ENCODE assay signal across 8 cellular contexts in genomic region chr18:23502516-23503037, GRCh38. TPM values are rescaled to one million over a fixed set of nuclear protein-coding genes. Genes with fewer than 3 reads are reported as not detected.
DNase-seq lines count a peak whose midpoint lies in the region; ATAC-seq and TF ChIP-seq lines count a peak whose summit lies in the region.

No MANE protein-coding gene starts in this region.

- H3K4me3 ChIP-seq in GM08714 (ENCODE audit: low read length): peak overlapping the region; percentile 58
- peak overlapping the region; percentile 96 for H3K4me3 ChIP-seq in OCI-LY7 (ENCODE audit: low read depth, low read length, poor library complexity, severe bottlenecking)
- peak overlapping the region; percentile 59 for H3K4me3 ChIP-seq in epithelial cell of proximal tubule (ENCODE audit: low read depth, low read length)
- H3K4me3 ChIP-seq in parathyroid adenoma (ENCODE audit: low read depth, low read length): peak overlapping the region; percentile 91

- no peak overlapping the region for H3K9ac ChIP-seq in parathyroid adenoma

- POLR2A ChIA-PET in OCI-LY7 (lab: Charles Lee): interaction anchor here (2.6 kb wide), 1 partner anchor 15 kb away, joined by 9 read pairs; no protein-coding TSS in a partner anchor

- H3K4me2 ChIP-seq in OCI-LY7 (ENCODE audit: low read length) (peak overlapping the region; percentile 84), parathyroid adenoma (ENCODE audit: low read length) (peak overlapping the region; percentile 88)

- no peak for ATAC-seq in GM19397 (IDR thresholded peaks at IDR 0.05; ENCODE audit: unreplicated experiment)

- no peaks in the 10 kb centered on the region for H3K9me3 ChIP-seq in OCI-LY7 (ENCODE audit: low read length)
- no peaks in the 10 kb centered on the region for H3K9me3 ChIP-seq in parathyroid adenoma (ENCODE audit: control insufficient read depth, low read length)

- BruUV-seq in OCI-LY7 (replicated peaks; lab: Mats Ljungman, UMichigan): TSS peak; percentile 95

- CTCF ChIA-PET in OCI-LY7 (lab: Charles Lee; ENCODE audit: unreplicated experiment): interaction anchor here (1.1 kb wide), 1 partner anchor 14 kb away, joined by 6 read pairs; no protein-coding TSS in a partner anchor

- peaks cover 19% of the 10 kb centered on the region; the same call in 1 of the 2 replicates for H3K79me2 ChIP-seq in OCI-LY7 (ENCODE audit: insufficient read depth, low read depth, low read length)
- H3K79me2 ChIP-seq in parathyroid adenoma: peaks cover 6% of the 10 kb centered on the region

- peaks cover 48% of the 10 kb centered on the region for H3K4me1 ChIP-seq in OCI-LY7 (ENCODE audit: insufficient read depth, low read length, poor library complexity, severe bottlenecking)
- H3K4me1 ChIP-seq in parathyroid adenoma: peaks cover 4% of the 10 kb centered on the region

- H4K20me1 ChIP-seq in OCI-LY7 (ENCODE audit: insufficient read depth, low read length): 0 out of 2 replicates have a peak, but pooled peaks cover 9% of the 10 kb centered on the region

- intact Hi-C loops in OCI-LY7 (cut with micrococcal nuclease; ENCODE audit: unreplicated experiment): loop anchor here (1.0 to 10.0 kb wide), 8 partner anchors 80 to 708 kb away; partner anchors contain the start of genes CABLES1, NPC1, RBBP8 and TTC39C
- intact Hi-C loops in posterior cingulate gyrus (cut with DNase I): loop anchor here (1.0 to 10.0 kb wide), 5 partner anchors 49 to 412 kb away; partner anchors contain the start of genes CABLES1, NPC1 and RIOK3

- peak overlapping the region; percentile 88; the same call in 1 of the 2 replicates for H2AFZ ChIP-seq in OCI-LY7 (ENCODE audit: low read length)
- H2AFZ ChIP-seq in parathyroid adenoma: peak overlapping the region; percentile 92

- no peaks in the 10 kb centered on the region for H3K9me2 ChIP-seq in OCI-LY7 (ENCODE audit: insufficient read depth, low read length)

- no peaks in the 10 kb centered on the region for H3K27me3 ChIP-seq in parathyroid adenoma (ENCODE audit: control insufficient read depth, insufficient read depth, low read length)

- H3K36me3 ChIP-seq in OCI-LY7 (ENCODE audit: insufficient read depth, low read length) (peaks cover 23% of the 10 kb centered on the region), parathyroid adenoma (ENCODE audit: control insufficient read depth, insufficient read depth, low read length) (no peaks in the 10 kb centered on the region)

- DNase-seq in OCI-LY7 (ENCODE audit: low spot score): no peak
- DNase-seq in epithelial cell of proximal tubule (ENCODE audit: low read depth): no peak
- no peak for DNase-seq in posterior cingulate gyrus
- DNase-seq in GM10266 (ENCODE audit: extremely low spot score): no peak
- DNase-seq in islet precursor cell: no peak

- no peak for TF ChIP-seq CTCF in OCI-LY7 (conservative IDR thresholded peaks at IDR 0.05; ENCODE audit: low read length)
- no peak for TF ChIP-seq CTCF in epithelial cell of proximal tubule (conservative IDR thresholded peaks at IDR 0.05; ENCODE audit: low read depth, low read length)
- no peak for TF ChIP-seq CTCF in parathyroid adenoma (IDR thresholded peaks at IDR 0.05)
- TF ChIP-seq CTCF in GM10266 (IDR thresholded peaks at IDR 0.05; ENCODE audit: control insufficient read depth, insufficient read depth, low read depth, missing control alignments): no peak

- H3K27ac ChIP-seq in OCI-LY7 (ENCODE audit: low read depth, low read length, poor library complexity, severe bottlenecking): peak overlapping the region; percentile 72
- H3K27ac ChIP-seq in parathyroid adenoma: peak overlapping the region; percentile 81

RNA-seq across cellular contexts. Expression of gene RMC1, which starts 0.7 kb away (rescaled TPM):
- 28.4 and 32.8 TPM in 2 replicates for total RNA-seq in OCI-LY7 (2014; rRNA removed; shearing (Covaris generic))
- total RNA-seq in OCI-LY7 (2022): 36.2 and 41.5 TPM in 2 replicates
- total RNA-seq in epithelial cell of proximal tubule: 37.0 and 42.5 TPM in 2 replicates

RNA-seq across cellular contexts. Expression of gene RIOK3, which starts 49.5 kb away (rescaled TPM):
- total RNA-seq in OCI-LY7 (2014; rRNA removed; shearing (Covaris generic)): 18.1 and 26.6 TPM in 2 replicates
- total RNA-seq in OCI-LY7 (2022) (52.2 and 52.4 TPM in 2 replicates), epithelial cell of proximal tubule (24.4 and 30.0 TPM in 2 replicates)
